ENCODE assay signal across 8 cellular contexts in the genomic region with DNA sequence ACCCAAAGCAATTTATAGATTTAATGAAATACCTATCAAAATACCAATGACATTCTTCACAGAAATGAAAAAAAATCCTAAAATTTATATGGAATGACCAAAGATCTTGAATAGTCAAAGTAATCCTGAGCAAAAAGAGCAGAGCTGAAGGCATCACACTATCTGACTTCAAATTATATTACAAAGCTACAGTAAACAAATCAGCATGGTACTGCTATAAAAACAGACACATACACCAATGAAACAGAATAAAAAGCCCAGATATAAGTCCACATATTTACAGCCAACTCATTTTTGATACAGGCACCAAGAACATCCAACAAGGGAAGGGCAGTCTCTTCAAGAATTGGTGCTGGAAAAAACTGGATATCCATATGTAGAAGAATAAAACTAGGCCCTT. TPM values are rescaled to one million over a fixed set of nuclear protein-coding genes. Genes with fewer than 3 reads are reported as not detected.
"Had no signal": no experiment of that assay in that cellular context is flagged by ENCODE, and none has a peak within 500 bp of the region (broad histone marks: within the 10 kb centered on the region; RNA-seq: fewer than 3 reads in every experiment).

No MANE protein-coding gene starts in this region.

- DNase-seq: IMR-90, KBM-7, KG1 had no signal

- H3K9ac ChIP-seq: KMS-11 had no signal

- FAIRE-seq: HepG2, HTR-8/SVneo had no signal

- H3K4me2 ChIP-seq: KMS-11 had no signal

- H3K27ac ChIP-seq: HL-60, KMS-11 had no signal

- ATAC-seq: HepG2 had no signal

RNA-seq across cellular contexts. Expression of gene TMEM158, which starts 54.9 kb away (rescaled TPM):
- polyA plus RNA-seq: HepG2, IgD-negative memory B cell had no signal
